8 cellular contexts compared by ENCODE assay signal in the genomic region with DNA sequence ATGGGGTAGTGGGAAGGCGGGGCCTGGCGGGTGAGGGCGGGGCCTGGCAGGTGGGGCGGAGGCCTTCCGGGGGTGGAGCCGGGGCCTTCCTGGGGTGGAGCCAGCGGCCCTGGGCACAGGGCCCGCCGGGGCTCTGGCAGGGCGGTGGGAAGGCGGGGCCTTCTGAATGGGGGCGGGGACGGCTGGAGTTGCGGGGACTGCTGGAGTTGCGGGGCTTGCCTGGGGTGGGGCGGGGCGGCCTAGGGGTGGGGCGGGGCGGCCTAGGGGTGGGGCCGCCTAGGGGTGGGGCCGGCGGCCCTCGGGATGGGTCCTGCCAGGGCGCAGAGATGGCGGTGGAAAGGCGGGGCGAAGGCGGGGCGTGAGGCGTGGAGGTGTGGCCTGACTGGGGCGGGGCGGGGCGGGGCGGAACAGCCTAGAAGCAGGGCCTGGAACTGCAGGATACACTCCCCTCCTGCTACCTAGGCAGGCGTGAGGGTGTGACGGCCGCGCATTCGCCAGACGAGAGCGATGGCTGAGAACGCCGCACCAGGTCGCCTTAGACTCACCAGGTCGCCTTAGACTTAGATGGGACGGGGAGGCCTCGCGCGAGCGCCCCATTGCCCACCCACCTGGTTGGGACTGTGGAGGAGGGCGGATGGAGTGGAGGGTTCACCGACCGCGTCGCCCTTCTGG. TPM values are rescaled to one million over a fixed set of nuclear protein-coding genes. Genes with fewer than 3 reads are reported as not detected.
DNase-seq lines count a peak whose midpoint lies in the region; ATAC-seq, FAIRE-seq and TF ChIP-seq lines count a peak whose summit lies in the region.

No MANE protein-coding gene starts in this region.

- TF ChIP-seq EP300 in HepG2 (IDR thresholded peaks at IDR 0.05; ENCODE audit: low read depth in 2 of 2, low read length in 2 of 2) (no peak), HepG2 (CRISPR knock-in tag; IDR thresholded peaks at IDR 0.05; ENCODE audit: borderline replicate concordance) (no peak)

- no peak overlapping the region for H2AFZ ChIP-seq in HepG2 (ENCODE audit: low read length)

- H3K27me3 ChIP-seq in liver (ENCODE audit: control insufficient read depth in 4 of 4, insufficient read depth in 4 of 4, low read length in 3 of 4): no peaks in the 10 kb centered on the region
- no peaks in the 10 kb centered on the region for H3K27me3 ChIP-seq in HepG2 (ENCODE audit: control insufficient read depth in 1 of 2, insufficient read depth in 2 of 2, low read length in 2 of 2)

- FAIRE-seq in HepG2 (lab: Jason Lieb, UNC): no peak

- no peak for ATAC-seq in HepG2
- peak; percentile 68 for ATAC-seq in HG03460 (IDR thresholded peaks at IDR 0.05; ENCODE audit: unreplicated experiment)
- ATAC-seq in activated CD4-positive, CD25-positive, alpha-beta regulatory T cell treated with anti-CD3 and anti-CD28 coated beads, Interleukin-2, amount 50 U/mL, for 24 hours: peak; percentile 90 to 91

- intact Hi-C loops in HepG2 (cut with micrococcal nuclease; ENCODE audit: unreplicated experiment): no loop called here

- H3K36me3 ChIP-seq in liver (ENCODE audit: control insufficient read depth in 4 of 4, insufficient read depth in 3 of 4, low read depth in 1 of 4, low read length in 3 of 4) (no peaks in the 10 kb centered on the region), HepG2 (replicated peaks in 1 of 2; ENCODE audit: control insufficient read depth in 1 of 2, insufficient read depth in 2 of 2, low read length in 2 of 2) (no peaks in the 10 kb centered on the region)

- CTCF ChIA-PET in HepG2 (lab: Yijun Ruan, JAX; ENCODE audit: low intra/inter-chr PET ratio, low total read pairs): no interaction called here

- in situ Hi-C loops in HepG2 (cut with HindIII; ENCODE audit: extremely low pct_ligation_motif_present, low pct_unique_long_range_greater_than_20kb): no loop called here

- TF ChIP-seq CTCF in liver (IDR thresholded peaks at IDR 0.05; ENCODE audit: low read depth, low read length, missing input control) (no peak), HepG2 (CRISPR knock-in tag; IDR thresholded peaks at IDR 0.05) (no peak), cardiac fibroblast (IDR thresholded peaks at IDR 0.05; ENCODE audit: low read depth, low read length) (no peak)

- peak overlapping the region in 1 of 3 donors; percentile 42 for H3K4me3 ChIP-seq in liver (ENCODE audit: low read depth in 1 of 3, low read length in 3 of 3)
- H3K4me3 ChIP-seq in HepG2 (replicated peaks in 1 of 3; ENCODE audit: insufficient read depth in 1 of 3, low read depth in 2 of 3, low read length in 3 of 3): no peak overlapping the region
- H3K4me3 ChIP-seq in cardiac fibroblast (replicated peaks in 1 of 2; ENCODE audit: low read depth in 2 of 2, low read length in 2 of 2): peak overlapping the region; percentile 31 to 34

- no peaks in the 10 kb centered on the region for H4K20me1 ChIP-seq in HepG2 (ENCODE audit: insufficient read depth, low read length)

- no peak for TF ChIP-seq POLR2A in HepG2 (IDR thresholded peaks at IDR 0.05; ENCODE audit: insufficient read depth in 1 of 2, low read depth in 2 of 2, low read length in 2 of 2)

- no peaks in the 10 kb centered on the region for H3K79me2 ChIP-seq in HepG2 (ENCODE audit: insufficient read depth, low read length)

- no peak overlapping the region for H3K27ac ChIP-seq in liver (ENCODE audit: low read depth in 1 of 2, low read length in 2 of 2)
- no peak overlapping the region for H3K27ac ChIP-seq in HepG2 (ENCODE audit: extremely low read length, insufficient read depth, low read length)

- H3K4me2 ChIP-seq in HepG2 (ENCODE audit: low read depth, low read length): no peak overlapping the region

- TF ChIP-seq RAD21 in liver (IDR thresholded peaks at IDR 0.05) (no peak), HepG2 (CRISPR knock-in tag; IDR thresholded peaks at IDR 0.05) (no peak)

- POLR2A ChIA-PET in HepG2 (lab: Yijun Ruan, JAX): no interaction called here

- WGBS in liver: 8% methylated on average over 55 of the region's 55 CpGs
- 84% methylated on average over 34 of the region's 55 CpGs for WGBS in HepG2 (ENCODE audit: low lambda C conversion rate)

- DNase-seq in HepG2 (ENCODE audit: low spot score) (no peak), cardiac fibroblast (ENCODE audit: low read depth in 2 of 2) (peak; percentile 70 to 76), islet precursor cell (peak; percentile 84), cortex of kidney (lab: John Stamatoyannopoulos, UW) (no peak)
- peak; percentile 73 for DNase-seq in stimulated activated CD4-positive, alpha-beta T cell treated with anti-CD3 and anti-CD28 coated beads, Interleukin-1b, Interleukin-23, amount 100 ng/mL, for 4 hours (ENCODE audit: low read depth in 2 of 2)

- H3K9ac ChIP-seq in liver (ENCODE audit: low read depth in 1 of 2, low read length in 2 of 2) (no peak overlapping the region), HepG2 (ENCODE audit: insufficient read depth, low read depth, low read length) (no peak overlapping the region)

- no peaks in the 10 kb centered on the region for H3K9me3 ChIP-seq in liver (ENCODE audit: control insufficient read depth in 4 of 4, low read length in 3 of 4)
- H3K9me3 ChIP-seq in HepG2 (ENCODE audit: low read length): no peaks in the 10 kb centered on the region

- no TSS peak for BruUV-seq in HepG2 (replicated peaks; lab: Mats Ljungman, UMichigan)

- H3K4me1 ChIP-seq in liver (ENCODE audit: control insufficient read depth in 4 of 4, insufficient read depth in 4 of 4, low read length in 3 of 4): peaks cover 0 to 5% (median 4%) of the 10 kb centered on the region in 4 donors
- no peaks in the 10 kb centered on the region for H3K4me1 ChIP-seq in HepG2 (ENCODE audit: insufficient read depth, low read length)

TF ChIP-seq in liver, 16 proteins besides CTCF, POLR2A, EP300 and RAD21:
- TF ChIP-seq SP1 (IDR thresholded peaks at IDR 0.05) (peak; percentile 69), YY1 (IDR thresholded peaks at IDR 0.05) (no peak)
TF ChIP-seq in liver: peak in this region for 1.

TF ChIP-seq in HepG2, 621 proteins besides CTCF, POLR2A, EP300 and RAD21 (continues in another document):
- TF ChIP-seq THAP11 (CRISPR knock-in tag; IDR thresholded peaks at IDR 0.05): no peak

RNA-seq across cellular contexts. Expression of gene RRP7A, which starts 19.3 kb away (rescaled TPM):
- total RNA-seq in liver (10 to 100 TPM in 1 of 2 donors, 1 to 10 TPM in 1; 9.9 to 12.1 TPM), HepG2 (2016; rRNA removed; fragmentation: Illumina TruSeq; extraction: Trizol) (41.6 and 48.6 TPM in 2 replicates)
- polyA plus RNA-seq in liver (10 to 100 TPM in 1 of 2 donors, 1 to 10 TPM in 1; 8.6 to 10.7 TPM), HepG2 (2011; rRNA removed) (13.8 and 15.3 TPM in 2 replicates)
- 6.9 and 8.5 TPM in 2 replicates for total RNA-seq in HepG2 (2016; cell fraction: cytosol; rRNA removed; fragmentation: Illumina TruSeq; extraction: Trizol; ENCODE audit: low read depth)
- total RNA-seq in HepG2 (2016; cell fraction: insoluble cytoplasmic fraction; rRNA removed; fragmentation: Illumina TruSeq; extraction: Trizol): 45.2 and 47.7 TPM in 2 replicates
- 19.1 and 19.5 TPM in 2 replicates for total RNA-seq in HepG2 (2016; cell fraction: membrane; rRNA removed; fragmentation: Illumina TruSeq; extraction: Trizol)
- 21.2 and 24.0 TPM in 2 replicates for total RNA-seq in HepG2 (2016; cell fraction: nucleus; rRNA removed; fragmentation: Illumina TruSeq; extraction: Trizol)
- 11.4 and 15.1 TPM in 2 replicates for polyA plus RNA-seq in HepG2 (2011; cell fraction: cytosol; rRNA removed)
- 9.3 and 9.5 TPM in 2 replicates for polyA plus RNA-seq in HepG2 (2011; cell fraction: nucleus; rRNA removed)
- polyA plus RNA-seq in HepG2 (2012): 12.1 and 13.0 TPM in 2 replicates
- 6.2 and 6.7 TPM in 2 replicates for polyA plus RNA-seq in HepG2 (2016; cell fraction: cytosol; fragmentation: Illumina TruSeq; extraction: Trizol; ENCODE audit: low read depth)
- 42.1 and 48.9 TPM in 2 replicates for polyA plus RNA-seq in HepG2 (2016; cell fraction: insoluble cytoplasmic fraction; fragmentation: Illumina TruSeq; extraction: Trizol; ENCODE audit: low read depth)
- polyA plus RNA-seq in HepG2 (2016; cell fraction: membrane; fragmentation: Illumina TruSeq; extraction: Trizol; ENCODE audit: low read depth): 12.1 and 12.4 TPM in 2 replicates
- 46.5 and 46.7 TPM in 2 replicates for polyA plus RNA-seq in HepG2 (2016; cell fraction: nucleus; fragmentation: Illumina TruSeq; extraction: Trizol; ENCODE audit: insufficient read depth, low read depth)
- 15.8 and 23.5 TPM in 2 replicates for polyA minus RNA-seq in HepG2 (2011; rRNA and poly(A)+ RNA removed; ENCODE audit: low replicate concordance)
- polyA minus RNA-seq in HepG2 (2011; cell fraction: cytosol; rRNA and poly(A)+ RNA removed): 6.8 and 7.3 TPM in 2 replicates
- polyA minus RNA-seq in HepG2 (2011; cell fraction: nucleus; rRNA and poly(A)+ RNA removed): 10.4 and 12.2 TPM in 2 replicates

RNA-seq across cellular contexts. Expression of gene SERHL2, which starts 53.5 kb away (rescaled TPM):
- total RNA-seq in liver (under 1 TPM; 0.59 to 0.79 TPM), HepG2 (2016; rRNA removed; fragmentation: Illumina TruSeq; extraction: Trizol) (1.0 and 1.6 TPM in 2 replicates)
- polyA plus RNA-seq in liver (1 to 10 TPM in 1 of 2 donors, under 1 TPM in 1; 0.51 to 1.6 TPM), HepG2 (2011; rRNA removed) (1.8 and 3.3 TPM in 2 replicates)
- total RNA-seq in HepG2 (2016; cell fraction: cytosol; rRNA removed; fragmentation: Illumina TruSeq; extraction: Trizol; ENCODE audit: low read depth): 0.97 TPM in 1 of 2 replicates, not detected in the other
- 1.1 and 1.5 TPM in 2 replicates for total RNA-seq in HepG2 (2016; cell fraction: insoluble cytoplasmic fraction; rRNA removed; fragmentation: Illumina TruSeq; extraction: Trizol)
- total RNA-seq in HepG2 (2016; cell fraction: membrane; rRNA removed; fragmentation: Illumina TruSeq; extraction: Trizol): 0.40 and 0.59 TPM in 2 replicates
- 1.0 and 1.2 TPM in 2 replicates for total RNA-seq in HepG2 (2016; cell fraction: nucleus; rRNA removed; fragmentation: Illumina TruSeq; extraction: Trizol)
- 1.6 and 1.9 TPM in 2 replicates for polyA plus RNA-seq in HepG2 (2011; cell fraction: cytosol; rRNA removed)
- 2.1 and 3.0 TPM in 2 replicates for polyA plus RNA-seq in HepG2 (2011; cell fraction: nucleus; rRNA removed)
- polyA plus RNA-seq in HepG2 (2012): 1.1 and 1.9 TPM in 2 replicates
- polyA plus RNA-seq in HepG2 (2016; cell fraction: cytosol; fragmentation: Illumina TruSeq; extraction: Trizol; ENCODE audit: low read depth): 0.24 and 0.26 TPM in 2 replicates
- 2.1 and 2.3 TPM in 2 replicates for polyA plus RNA-seq in HepG2 (2016; cell fraction: insoluble cytoplasmic fraction; fragmentation: Illumina TruSeq; extraction: Trizol; ENCODE audit: low read depth)
- 0.35 and 0.66 TPM in 2 replicates for polyA plus RNA-seq in HepG2 (2016; cell fraction: membrane; fragmentation: Illumina TruSeq; extraction: Trizol; ENCODE audit: low read depth)
- 0.92 and 1.8 TPM in 2 replicates for polyA plus RNA-seq in HepG2 (2016; cell fraction: nucleus; fragmentation: Illumina TruSeq; extraction: Trizol; ENCODE audit: insufficient read depth, low read depth)
- 0.44 TPM in 1 of 2 replicates, not detected in the other for polyA minus RNA-seq in HepG2 (2011; rRNA and poly(A)+ RNA removed; ENCODE audit: low replicate concordance)
- not detected in 2 replicates for polyA minus RNA-seq in HepG2 (2011; cell fraction: cytosol; rRNA and poly(A)+ RNA removed)
- 0.99 and 1.3 TPM in 2 replicates for polyA minus RNA-seq in HepG2 (2011; cell fraction: nucleus; rRNA and poly(A)+ RNA removed)

Comparison
In these comparisons a context has a peak if more than half of its experiments do, and no peak if none do; other contexts are left out.
1. H3K4me3 ChIP-seq: peak in cardiac fibroblast (2 of 2); none in HepG2 (0 of 3).
2. DNase-seq: peak in cardiac fibroblast (2 of 2), islet precursor cell (single experiment) and stimulated activated CD4-positive, alpha-beta T cell treated with anti-CD3 and anti-CD28 coated beads, Interleukin-1b, Interleukin-23, amount 100 ng/mL, for 4 hours (2 of 2); none in HepG2 (single experiment) and cortex of kidney (single experiment).